1 cellular context compared by ENCODE assay signal in the genomic region with DNA sequence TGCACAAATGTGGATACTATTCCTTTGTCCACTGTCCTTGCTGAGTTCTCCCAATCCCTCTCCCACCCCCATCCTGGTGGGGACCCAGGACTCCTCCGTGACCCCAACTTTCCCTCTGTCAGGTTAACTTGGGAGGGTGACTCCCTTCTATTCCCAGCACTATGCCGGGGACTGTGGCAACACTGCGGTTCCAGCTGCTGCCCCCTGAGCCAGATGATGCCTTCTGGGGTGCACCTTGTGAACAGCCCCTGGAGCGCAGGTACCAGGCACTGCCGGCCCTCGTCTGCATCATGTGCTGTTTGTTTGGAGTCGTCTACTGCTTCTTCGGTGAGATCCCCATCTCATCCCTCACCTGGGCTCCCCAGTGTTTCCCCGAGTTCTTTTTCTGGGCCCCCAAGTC.
TF ChIP-seq lines count a peak whose summit lies in the region.

No MANE protein-coding gene starts in this region.

TF ChIP-seq in GM23338, 12 proteins besides CTCF, POLR2A, EP300 and RAD21 (continued from another document):
- TF ChIP-seq ZNF462 (CRISPR knock-in tag; IDR thresholded peaks at IDR 0.05) (no peak), EZH2phosphoT487 (IDR thresholded peaks at IDR 0.05; ENCODE audit: unreplicated experiment) (no peak), CREB1 (CRISPR knock-in tag; IDR thresholded peaks at IDR 0.05; ENCODE audit: low read depth) (no peak)
- TF ChIP-seq, protein P1, sequence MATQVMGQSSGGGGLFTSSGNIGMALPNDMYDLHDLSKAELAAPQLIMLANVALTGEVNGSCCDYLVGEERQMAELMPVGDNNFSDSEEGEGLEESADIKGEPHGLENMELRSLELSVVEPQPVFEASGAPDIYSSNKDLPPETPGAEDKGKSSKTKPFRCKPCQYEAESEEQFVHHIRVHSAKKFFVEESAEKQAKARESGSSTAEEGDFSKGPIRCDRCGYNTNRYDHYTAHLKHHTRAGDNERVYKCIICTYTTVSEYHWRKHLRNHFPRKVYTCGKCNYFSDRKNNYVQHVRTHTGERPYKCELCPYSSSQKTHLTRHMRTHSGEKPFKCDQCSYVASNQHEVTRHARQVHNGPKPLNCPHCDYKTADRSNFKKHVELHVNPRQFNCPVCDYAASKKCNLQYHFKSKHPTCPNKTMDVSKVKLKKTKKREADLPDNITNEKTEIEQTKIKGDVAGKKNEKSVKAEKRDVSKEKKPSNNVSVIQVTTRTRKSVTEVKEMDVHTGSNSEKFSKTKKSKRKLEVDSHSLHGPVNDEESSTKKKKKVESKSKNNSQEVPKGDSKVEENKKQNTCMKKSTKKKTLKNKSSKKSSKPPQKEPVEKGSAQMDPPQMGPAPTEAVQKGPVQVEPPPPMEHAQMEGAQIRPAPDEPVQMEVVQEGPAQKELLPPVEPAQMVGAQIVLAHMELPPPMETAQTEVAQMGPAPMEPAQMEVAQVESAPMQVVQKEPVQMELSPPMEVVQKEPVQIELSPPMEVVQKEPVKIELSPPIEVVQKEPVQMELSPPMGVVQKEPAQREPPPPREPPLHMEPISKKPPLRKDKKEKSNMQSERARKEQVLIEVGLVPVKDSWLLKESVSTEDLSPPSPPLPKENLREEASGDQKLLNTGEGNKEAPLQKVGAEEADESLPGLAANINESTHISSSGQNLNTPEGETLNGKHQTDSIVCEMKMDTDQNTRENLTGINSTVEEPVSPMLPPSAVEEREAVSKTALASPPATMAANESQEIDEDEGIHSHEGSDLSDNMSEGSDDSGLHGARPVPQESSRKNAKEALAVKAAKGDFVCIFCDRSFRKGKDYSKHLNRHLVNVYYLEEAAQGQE (IDR thresholded peaks at IDR 0.05; ENCODE audit: unreplicated experiment) = no peak
